ENCODE assay signal across 8 cellular contexts in genomic region chr2:160427629-160428424, GRCh38.
DNase-seq lines count a peak whose midpoint lies in the region; ATAC-seq, FAIRE-seq and TF ChIP-seq lines count a peak whose summit lies in the region.

No MANE protein-coding gene starts in this region.

- WGBS in liver: 66% methylated on average over 7 of the region's 7 CpGs
- 94% methylated on average over 7 of the region's 7 CpGs for WGBS in HepG2 (ENCODE audit: low lambda C conversion rate)

- TF ChIP-seq CTCF in liver (IDR thresholded peaks at IDR 0.05; ENCODE audit: low read depth, low read length, missing input control) (no peak), HepG2 (CRISPR knock-in tag; IDR thresholded peaks at IDR 0.05) (no peak), activated B cell treated with CpG ODN at 0.5 μM for 24 hours (IDR thresholded peaks at IDR 0.05) (no peak)

- DNase-seq in HepG2 (ENCODE audit: low spot score) (no peak), activated B cell treated with CpG ODN at 0.5 μM for 24 hours (no peak), skeletal muscle cell (ENCODE audit: low read depth) (peak; percentile 66), NCI-H2171 treated with DMSO at 0.1 percent for 48 hours (lab: John Stamatoyannopoulos, UW) (no peak), NCI-H1092 (lab: John Stamatoyannopoulos, UW) (no peak)

- H3K27me3 ChIP-seq in liver (ENCODE audit: control insufficient read depth in 4 of 4, insufficient read depth in 4 of 4, low read length in 3 of 4) (no peaks in the 10 kb centered on the region), HepG2 (ENCODE audit: control insufficient read depth in 1 of 2, insufficient read depth in 2 of 2, low read length in 2 of 2) (no peaks in the 10 kb centered on the region)

- peaks cover 6% of the 10 kb centered on the region for H3K79me2 ChIP-seq in HepG2 (ENCODE audit: insufficient read depth, low read length)

- H3K27me3 Mint-ChIP-seq in activated B cell treated with CpG ODN at 0.5 μM for 24 hours: peaks cover 4% of the 10 kb centered on the region

- TF ChIP-seq RAD21 in liver (IDR thresholded peaks at IDR 0.05): no peak
- TF ChIP-seq RAD21 in HepG2 (CRISPR knock-in tag; IDR thresholded peaks at IDR 0.05): no peak

- H2AFZ ChIP-seq in HepG2 (ENCODE audit: low read length): no peak overlapping the region

- intact Hi-C loops in HepG2 (cut with micrococcal nuclease; ENCODE audit: unreplicated experiment): loop anchor here (5.0 kb wide), 2 partner anchors 489 to 544 kb away; no protein-coding TSS in a partner anchor
- intact Hi-C loops in activated B cell treated with CpG ODN at 0.5 μM for 24 hours (cut with micrococcal nuclease): loop anchor here (5.0 kb wide), 2 partner anchors 101 to 844 kb away; no protein-coding TSS in a partner anchor

- H3K4me3 ChIP-seq in liver (ENCODE audit: low read depth in 1 of 3, low read length in 3 of 3) (no peak overlapping the region), HepG2 (replicated peaks in 1 of 3; ENCODE audit: insufficient read depth in 1 of 3, low read depth in 2 of 3, low read length in 3 of 3) (no peak overlapping the region), skeletal muscle cell (ENCODE audit: low read depth, low read length) (peak overlapping the region; percentile 8)

- no TSS peak for BruUV-seq in HepG2 (replicated peaks; lab: Mats Ljungman, UMichigan)

- H3K36me3 ChIP-seq in liver (ENCODE audit: control insufficient read depth in 4 of 4, insufficient read depth in 3 of 4, low read depth in 1 of 4, low read length in 3 of 4) (no peaks in the 10 kb centered on the region), HepG2 (replicated peaks in 1 of 2; ENCODE audit: control insufficient read depth in 1 of 2, insufficient read depth in 2 of 2, low read length in 2 of 2) (peaks cover 3 to 4% of the 10 kb centered on the region in 2 experiments; a peak in 4 of 5 replicates)

- no peak for ATAC-seq in HepG2
- peak; percentile 49 for ATAC-seq in HG03469 (IDR thresholded peaks at IDR 0.05; ENCODE audit: unreplicated experiment)
- peak; percentile 54 for ATAC-seq in activated B cell treated with CpG ODN at 0.5 μM for 24 hours (ENCODE audit: low read depth)

- H3K4me3 Mint-ChIP-seq in activated B cell treated with CpG ODN at 0.5 μM for 24 hours: peak overlapping the region; percentile 68

- peaks cover 34% of the 10 kb centered on the region for H3K4me1 Mint-ChIP-seq in activated B cell treated with CpG ODN at 0.5 μM for 24 hours

- H3K4me1 ChIP-seq in liver (ENCODE audit: control insufficient read depth in 4 of 4, insufficient read depth in 4 of 4, low read length in 3 of 4) (peaks cover 0 to 4% (median 1%) of the 10 kb centered on the region in 4 donors), HepG2 (ENCODE audit: insufficient read depth, low read length) (no peaks in the 10 kb centered on the region; the same call in 1 of the 2 replicates)

- no peak overlapping the region for H3K4me2 ChIP-seq in HepG2 (ENCODE audit: low read depth, low read length)

- POLR2A ChIA-PET in HepG2 (lab: Yijun Ruan, JAX): no interaction called here
- POLR2A ChIA-PET in activated B cell treated with CpG ODN at 0.5 μM for 24 hours (lab: Charles Lee): interaction anchor here (0.6 to 4.2 kb wide), 5 partner anchors 16 to 732 kb away, joined by 3 to 37 read pairs (median 4); no protein-coding TSS in a partner anchor

- no peak for FAIRE-seq in HepG2 (lab: Jason Lieb, UNC)
- peak; percentile 46 for FAIRE-seq in endometrium (lab: Jason Lieb, UNC)

- H3K27ac ChIP-seq in liver (ENCODE audit: low read depth in 1 of 2, low read length in 2 of 2) (peak overlapping the region in 1 of 2 donors; percentile 21), HepG2 (ENCODE audit: extremely low read length, insufficient read depth, low read length) (no peak overlapping the region)

- no peak for TF ChIP-seq POLR2A in HepG2 (IDR thresholded peaks at IDR 0.05; ENCODE audit: insufficient read depth in 1 of 2, low read depth in 2 of 2, low read length in 2 of 2)

- H3K9me3 ChIP-seq in liver (ENCODE audit: control insufficient read depth in 4 of 4, low read length in 3 of 4) (no peaks in the 10 kb centered on the region), HepG2 (ENCODE audit: low read length) (peaks cover 17% of the 10 kb centered on the region)

- no peak for TF ChIP-seq EP300 in HepG2 (IDR thresholded peaks at IDR 0.05; ENCODE audit: low read depth in 2 of 2, low read length in 2 of 2)
- no peak for TF ChIP-seq EP300 in HepG2 (CRISPR knock-in tag; IDR thresholded peaks at IDR 0.05; ENCODE audit: borderline replicate concordance)

- H3K36me3 Mint-ChIP-seq in activated B cell treated with CpG ODN at 0.5 μM for 24 hours (ENCODE audit: low read depth): no peaks in the 10 kb centered on the region

- H4K20me1 ChIP-seq in HepG2 (ENCODE audit: insufficient read depth, low read length): no peaks in the 10 kb centered on the region

- no peaks in the 10 kb centered on the region for H3K9me3 Mint-ChIP-seq in activated B cell treated with CpG ODN at 0.5 μM for 24 hours

- H3K9ac ChIP-seq in liver (ENCODE audit: low read depth in 1 of 2, low read length in 2 of 2) (no peak overlapping the region), HepG2 (ENCODE audit: insufficient read depth, low read depth, low read length) (no peak overlapping the region)

- H3K27ac Mint-ChIP-seq in activated B cell treated with CpG ODN at 0.5 μM for 24 hours: peak overlapping the region; percentile 73

- in situ Hi-C loops in HepG2 (cut with HindIII; ENCODE audit: extremely low pct_ligation_motif_present, low pct_unique_long_range_greater_than_20kb): no loop called here

- CTCF ChIA-PET in HepG2 (lab: Yijun Ruan, JAX; ENCODE audit: low intra/inter-chr PET ratio, low total read pairs): no interaction called here
- CTCF ChIA-PET in activated B cell treated with CpG ODN at 0.5 μM for 24 hours (lab: Charles Lee): interaction anchor here (1.2 to 3.7 kb wide), 6 partner anchors 13 to 104 kb away, joined by 5 to 16 read pairs (median 6); no protein-coding TSS in a partner anchor

TF ChIP-seq in liver, 16 proteins besides CTCF, POLR2A, EP300 and RAD21:
- TF ChIP-seq SP1 (IDR thresholded peaks at IDR 0.05) (peak; percentile 11), ZBTB33 (IDR thresholded peaks at IDR 0.05) (no peak), YY1 (IDR thresholded peaks at IDR 0.05) (peak; percentile 60), RXRA (IDR thresholded peaks at IDR 0.05) (no peak)

TF ChIP-seq in HepG2, 621 proteins besides CTCF, POLR2A, EP300 and RAD21 (continues in another document):
- TF ChIP-seq, protein P1, sequence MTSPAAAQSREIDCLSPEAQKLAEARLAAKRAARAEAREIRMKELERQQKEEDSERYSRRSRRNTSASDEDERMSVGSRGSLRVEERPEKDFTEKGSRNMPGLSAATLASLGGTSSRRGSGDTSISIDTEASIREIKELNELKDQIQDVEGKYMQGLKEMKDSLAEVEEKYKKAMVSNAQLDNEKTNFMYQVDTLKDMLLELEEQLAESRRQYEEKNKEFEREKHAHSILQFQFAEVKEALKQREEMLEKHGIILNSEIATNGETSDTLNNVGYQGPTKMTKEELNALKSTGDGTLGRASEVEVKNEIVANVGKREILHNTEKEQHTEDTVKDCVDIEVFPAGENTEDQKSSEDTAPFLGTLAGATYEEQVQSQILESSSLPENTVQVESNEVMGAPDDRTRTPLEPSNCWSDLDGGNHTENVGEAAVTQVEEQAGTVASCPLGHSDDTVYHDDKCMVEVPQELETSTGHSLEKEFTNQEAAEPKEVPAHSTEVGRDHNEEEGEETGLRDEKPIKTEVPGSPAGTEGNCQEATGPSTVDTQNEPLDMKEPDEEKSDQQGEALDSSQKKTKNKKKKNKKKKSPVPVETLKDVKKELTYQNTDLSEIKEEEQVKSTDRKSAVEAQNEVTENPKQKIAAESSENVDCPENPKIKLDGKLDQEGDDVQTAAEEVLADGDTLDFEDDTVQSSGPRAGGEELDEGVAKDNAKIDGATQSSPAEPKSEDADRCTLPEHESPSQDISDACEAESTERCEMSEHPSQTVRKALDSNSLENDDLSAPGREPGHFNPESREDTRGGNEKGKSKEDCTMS (CRISPR knock-in tag; conservative IDR thresholded peaks at IDR 0.05): no peak
- no peak for TF ChIP-seq GLI4 (CRISPR knock-in tag; IDR thresholded peaks at IDR 0.05; ENCODE audit: borderline replicate concordance)
- no peak for TF ChIP-seq ZNF234 (CRISPR knock-in tag; conservative IDR thresholded peaks at IDR 0.05)
- no peak for TF ChIP-seq ZNF761 (CRISPR knock-in tag; conservative IDR thresholded peaks at IDR 0.05)
- TF ChIP-seq, protein P2, sequence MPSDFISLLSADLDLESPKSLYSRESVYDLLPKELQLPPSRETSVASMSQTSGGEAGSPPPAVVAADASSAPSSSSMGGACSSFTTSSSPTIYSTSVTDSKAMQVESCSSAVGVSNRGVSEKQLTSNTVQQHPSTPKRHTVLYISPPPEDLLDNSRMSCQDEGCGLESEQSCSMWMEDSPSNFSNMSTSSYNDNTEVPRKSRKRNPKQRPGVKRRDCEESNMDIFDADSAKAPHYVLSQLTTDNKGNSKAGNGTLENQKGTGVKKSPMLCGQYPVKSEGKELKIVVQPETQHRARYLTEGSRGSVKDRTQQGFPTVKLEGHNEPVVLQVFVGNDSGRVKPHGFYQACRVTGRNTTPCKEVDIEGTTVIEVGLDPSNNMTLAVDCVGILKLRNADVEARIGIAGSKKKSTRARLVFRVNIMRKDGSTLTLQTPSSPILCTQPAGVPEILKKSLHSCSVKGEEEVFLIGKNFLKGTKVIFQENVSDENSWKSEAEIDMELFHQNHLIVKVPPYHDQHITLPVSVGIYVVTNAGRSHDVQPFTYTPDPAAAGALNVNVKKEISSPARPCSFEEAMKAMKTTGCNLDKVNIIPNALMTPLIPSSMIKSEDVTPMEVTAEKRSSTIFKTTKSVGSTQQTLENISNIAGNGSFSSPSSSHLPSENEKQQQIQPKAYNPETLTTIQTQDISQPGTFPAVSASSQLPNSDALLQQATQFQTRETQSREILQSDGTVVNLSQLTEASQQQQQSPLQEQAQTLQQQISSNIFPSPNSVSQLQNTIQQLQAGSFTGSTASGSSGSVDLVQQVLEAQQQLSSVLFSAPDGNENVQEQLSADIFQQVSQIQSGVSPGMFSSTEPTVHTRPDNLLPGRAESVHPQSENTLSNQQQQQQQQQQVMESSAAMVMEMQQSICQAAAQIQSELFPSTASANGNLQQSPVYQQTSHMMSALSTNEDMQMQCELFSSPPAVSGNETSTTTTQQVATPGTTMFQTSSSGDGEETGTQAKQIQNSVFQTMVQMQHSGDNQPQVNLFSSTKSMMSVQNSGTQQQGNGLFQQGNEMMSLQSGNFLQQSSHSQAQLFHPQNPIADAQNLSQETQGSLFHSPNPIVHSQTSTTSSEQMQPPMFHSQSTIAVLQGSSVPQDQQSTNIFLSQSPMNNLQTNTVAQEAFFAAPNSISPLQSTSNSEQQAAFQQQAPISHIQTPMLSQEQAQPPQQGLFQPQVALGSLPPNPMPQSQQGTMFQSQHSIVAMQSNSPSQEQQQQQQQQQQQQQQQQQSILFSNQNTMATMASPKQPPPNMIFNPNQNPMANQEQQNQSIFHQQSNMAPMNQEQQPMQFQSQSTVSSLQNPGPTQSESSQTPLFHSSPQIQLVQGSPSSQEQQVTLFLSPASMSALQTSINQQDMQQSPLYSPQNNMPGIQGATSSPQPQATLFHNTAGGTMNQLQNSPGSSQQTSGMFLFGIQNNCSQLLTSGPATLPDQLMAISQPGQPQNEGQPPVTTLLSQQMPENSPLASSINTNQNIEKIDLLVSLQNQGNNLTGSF (CRISPR knock-in tag; IDR thresholded peaks at IDR 0.05): no peak
- no peak for TF ChIP-seq MBNL3 (CRISPR knock-in tag; conservative IDR thresholded peaks at IDR 0.05)
